In the genomic region with DNA sequence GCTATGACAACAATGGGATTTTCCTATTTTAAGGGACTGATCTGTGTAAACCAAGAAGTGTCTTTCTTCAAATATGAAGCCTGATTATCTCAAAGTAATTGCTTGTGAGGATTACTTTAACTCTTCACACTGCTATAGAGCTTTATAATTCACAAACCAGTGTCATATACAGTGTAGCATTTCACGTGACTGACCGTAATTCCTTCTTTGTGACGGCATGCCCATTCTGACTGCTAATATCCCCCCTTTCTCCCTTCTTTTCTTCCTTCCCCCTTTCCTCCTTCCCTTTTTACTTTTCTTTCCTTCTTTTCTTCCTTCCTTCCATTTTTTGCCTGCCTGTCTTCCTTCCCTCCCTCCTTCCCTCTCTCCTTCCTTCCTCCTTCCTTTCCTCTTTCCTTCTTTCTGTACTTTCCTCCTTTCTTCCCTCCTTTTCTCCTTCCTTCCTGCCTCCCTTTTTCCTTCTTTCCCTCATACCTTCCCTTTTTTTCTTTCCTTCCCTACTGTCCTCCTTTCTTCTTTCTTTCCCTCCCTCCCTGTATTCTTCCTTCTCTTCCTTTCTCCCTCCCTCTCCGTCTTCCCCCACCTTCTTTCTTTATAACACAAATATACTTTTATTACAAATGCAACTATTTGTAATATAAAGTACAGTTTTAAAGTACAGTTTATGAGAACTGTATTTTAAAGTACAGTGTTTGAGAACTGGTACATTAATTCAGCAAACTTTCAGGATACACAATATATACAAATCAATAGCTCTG, we compare ENCODE assay signal across 27 cellular contexts.
"Had no signal": no experiment of that assay in that cellular context is flagged by ENCODE, and none has a peak within 500 bp of the region (broad histone marks: within the 10 kb centered on the region; RNA-seq: fewer than 3 reads in every experiment).

No MANE protein-coding gene starts in this region.

- H3K4me3 ChIP-seq: ascending aorta, breast epithelium, cardiac muscle cell, coronary artery, gastroesophageal sphincter, heart right ventricle had no signal

- H3K9me3 ChIP-seq: breast epithelium, gastroesophageal sphincter had no signal

- H3K27ac ChIP-seq: ascending aorta, breast epithelium, cardiac muscle cell, coronary artery, dorsolateral prefrontal cortex, gastroesophageal sphincter, heart right ventricle had no signal

- DNase-seq: activated CD4-positive, alpha-beta memory T cell treated with anti-CD3 and anti-CD28 coated beads for 36 hours; activated CD4-positive, alpha-beta T cell treated with anti-CD3 and anti-CD28 coated beads for 36 hours; activated CD4-positive, alpha-beta T cell treated with anti-CD3 and anti-CD28 coated beads, Interleukin-2, amount 10 ng/mL, durations not matched to agents 24 days and 14 days; activated CD4-positive, CD25-positive, alpha-beta regulatory T cell; activated CD4-positive, CD25-positive, alpha-beta regulatory T cell treated with anti-CD3 and anti-CD28 coated beads, Interleukin-2, amount 50 U/mL, for 72 hours; activated CD8-positive, alpha-beta memory T cell treated with anti-CD3 and anti-CD28 coated beads, Interleukin-2, amount 10 ng/mL, durations not matched to agents 7 days and 5 days; activated CD8-positive, alpha-beta memory T cell treated with anti-CD3 and anti-CD28 coated beads, Interleukin-2, amount 50 U/mL, for 4 hours; activated CD8-positive, alpha-beta T cell treated with anti-CD3 and anti-CD28 coated beads, Interleukin-2, amount 10 ng/mL, durations not matched to agents 7 days and 5 days; activated gamma-delta T cell; activated naive CD4-positive, alpha-beta T cell; activated naive CD4-positive, alpha-beta T cell treated with anti-CD3 and anti-CD28 coated beads, Interleukin-2, amount 10 ng/mL, durations not matched to agents 7 days and 5 days; activated naive CD8-positive, alpha-beta T cell treated with anti-CD3 and anti-CD28 coated beads, Interleukin-2, amount 10 ng/mL, durations not matched to agents 7 days and 5 days; activated T-cell treated with anti-CD3 and anti-CD28 coated beads, Interleukin-2, amount 50 U/mL, for 1 hour; activated T-cell treated with anti-CD3 and anti-CD28 coated beads, Interleukin-2, amount 50 U/mL, for 72 hours; dorsolateral prefrontal cortex; effector memory CD4-positive, alpha-beta T cell; endodermal cell; foreskin melanocyte; heart right ventricle; T-helper 2 cell had no signal

- H3K4me1 ChIP-seq: ascending aorta, breast epithelium, heart right ventricle had no signal

- ATAC-seq: activated CD4-positive, alpha-beta T cell treated with anti-CD3 and anti-CD28 coated beads for 36 hours; activated CD8-positive, alpha-beta memory T cell treated with anti-CD3 and anti-CD28 coated beads, Interleukin-2, amount 10 ng/mL, durations not matched to agents 7 days and 5 days; activated CD8-positive, alpha-beta T cell treated with anti-CD3 and anti-CD28 coated beads, Interleukin-2, amount 10 ng/mL, durations not matched to agents 7 days and 5 days; activated naive CD4-positive, alpha-beta T cell treated with anti-CD3 and anti-CD28 coated beads, Interleukin-2, amount 50 U/mL, for 72 hours; activated T-cell treated with anti-CD3 and anti-CD28 coated beads, Interleukin-2, amount 50 U/mL, for 72 hours; esophagus mucosa; gastroesophageal sphincter; heart right ventricle had no signal

- H3K36me3 ChIP-seq: ascending aorta, breast epithelium, cardiac muscle cell, gastroesophageal sphincter, heart right ventricle had no signal

- H3K27me3 ChIP-seq: ascending aorta, cardiac muscle cell, dorsolateral prefrontal cortex, gastroesophageal sphincter had no signal
